Comparison of ENCODE assay signal across 3 cellular contexts in genomic region chr1:238783633-238784032, GRCh38.
"Had no signal": no experiment of that assay in that cellular context is flagged by ENCODE, and none has a peak within 500 bp of the region (broad histone marks: within the 10 kb centered on the region; RNA-seq: fewer than 3 reads in every experiment).

No MANE protein-coding gene starts in this region.

- DNase-seq: GDM1, GF-D8 had no signal

- H3K4me3 ChIP-seq: GM12878 had no signal

- ATAC-seq: GM12878 had no signal
